ENCODE assay signal across 28 cellular contexts in the genomic region with DNA sequence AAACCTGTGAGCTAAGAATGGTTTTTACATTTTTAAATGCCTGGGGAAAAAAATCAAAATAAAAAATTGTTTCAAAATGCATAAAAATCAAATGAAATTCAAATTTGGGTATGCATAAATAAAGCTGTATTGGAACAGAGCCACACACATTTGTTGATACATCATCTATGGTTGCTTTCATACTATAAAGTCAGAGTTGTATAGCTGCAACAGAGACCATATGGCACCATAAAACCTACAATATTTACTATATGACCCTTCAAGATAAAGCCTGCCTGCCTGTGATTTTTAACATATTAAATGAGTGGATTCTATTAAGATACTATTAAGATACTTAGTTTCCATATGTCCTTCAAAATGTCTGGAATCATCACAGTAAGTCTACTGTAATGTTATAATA.
"Had no signal": no experiment of that assay in that cellular context is flagged by ENCODE, and none has a peak within 500 bp of the region (broad histone marks: within the 10 kb centered on the region; RNA-seq: fewer than 3 reads in every experiment).

No MANE protein-coding gene starts in this region.

- H3K9me3 ChIP-seq: ascending aorta, breast epithelium had no signal

- H3K27me3 ChIP-seq: ascending aorta, breast epithelium, cardiac muscle cell, dorsolateral prefrontal cortex had no signal

- H3K4me3 ChIP-seq: ascending aorta, breast epithelium, cardiac muscle cell, coronary artery, dorsolateral prefrontal cortex had no signal

- H3K4me1 ChIP-seq: ascending aorta, breast epithelium had no signal

- ATAC-seq: activated CD4-positive, CD25-positive, alpha-beta regulatory T cell treated with anti-CD3 and anti-CD28 coated beads, Interleukin-2, amount 50 U/mL, for 24 hours; activated CD8-positive, alpha-beta T cell treated with anti-CD3 and anti-CD28 coated beads for 36 hours; activated naive CD4-positive, alpha-beta T cell treated with anti-CD3 and anti-CD28 coated beads, Interleukin-2, amount 50 U/mL, for 72 hours; activated T-cell treated with anti-CD3 and anti-CD28 coated beads, Interleukin-2, amount 50 U/mL, for 4 hours; esophagus mucosa; T-helper 17 cell had no signal

- H3K36me3 ChIP-seq: breast epithelium, WERI-Rb-1 had no signal

- DNase-seq: activated B cell treated with CpG ODN at 0.5 μM for 24 hours; activated CD4-positive, alpha-beta T cell treated with anti-CD3 and anti-CD28 coated beads for 48 hours; activated CD4-positive, alpha-beta T cell treated with anti-CD3 and anti-CD28 coated beads, Interleukin-2, amount 50 U/mL, for 1 hour; activated CD4-positive, alpha-beta T cell treated with anti-CD3 and anti-CD28 coated beads, Interleukin-2, amount 50 U/mL, for 48 hours; activated CD8-positive, alpha-beta memory T cell treated with anti-CD3 and anti-CD28 coated beads for 24 hours; activated CD8-positive, alpha-beta T cell treated with anti-CD3 and anti-CD28 coated beads for 36 hours; activated gamma-delta T cell; activated naive CD4-positive, alpha-beta T cell; activated naive CD4-positive, alpha-beta T cell treated with anti-CD3 and anti-CD28 coated beads, Interleukin-2, amount 10 ng/mL, durations not matched to agents 7 days and 5 days; activated naive CD8-positive, alpha-beta T cell treated with anti-CD3 and anti-CD28 coated beads, Interleukin-2, amount 10 ng/mL, durations not matched to agents 7 days and 5 days; activated T-cell treated with anti-CD3 and anti-CD28 coated beads, Interleukin-2, amount 50 U/mL, for 4 hours; central memory CD4-positive, alpha-beta T cell; cerebellar nuclear complex; dorsolateral prefrontal cortex; effector memory CD4-positive, alpha-beta T cell; endodermal cell; foreskin fibroblast; head of caudate nucleus; T-helper 17 cell; T1000; WERI-Rb-1 had no signal

- H3K27ac ChIP-seq: ascending aorta, breast epithelium, cardiac muscle cell, coronary artery, dorsolateral prefrontal cortex, WERI-Rb-1 had no signal
